ENCODE assay signal across 2 cellular contexts in genomic region chr12:6384499-6385436, GRCh38.
TF ChIP-seq lines count a peak whose summit lies in the region.

No MANE protein-coding gene starts in this region.

TF ChIP-seq in A549, 52 proteins besides CTCF, POLR2A, EP300 and RAD21:
- TF ChIP-seq HOXB13 (CRISPR knock-in tag; IDR thresholded peaks at IDR 0.05; ENCODE audit: low read depth) (0 out of 2 replicates have a peak, but pooled peaks have one; percentile 18), EHF (CRISPR knock-in tag; IDR thresholded peaks at IDR 0.05) (no peak), USF2 (IDR thresholded peaks at IDR 0.05) (peak; percentile 60), ZNF302 (CRISPR knock-in tag; IDR thresholded peaks at IDR 0.05) (0 out of 2 replicates have a peak, but pooled peaks have one; percentile 27), HOXB5 (CRISPR knock-in tag; IDR thresholded peaks at IDR 0.05) (no peak), JUN (IDR thresholded peaks at IDR 0.05) (no peak; a peak in 1 of 5 replicates)
- TF ChIP-seq, protein P1, sequence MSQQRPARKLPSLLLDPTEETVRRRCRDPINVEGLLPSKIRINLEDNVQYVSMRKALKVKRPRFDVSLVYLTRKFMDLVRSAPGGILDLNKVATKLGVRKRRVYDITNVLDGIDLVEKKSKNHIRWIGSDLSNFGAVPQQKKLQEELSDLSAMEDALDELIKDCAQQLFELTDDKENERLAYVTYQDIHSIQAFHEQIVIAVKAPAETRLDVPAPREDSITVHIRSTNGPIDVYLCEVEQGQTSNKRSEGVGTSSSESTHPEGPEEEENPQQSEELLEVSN (IDR thresholded peaks at IDR 0.05; ENCODE audit: borderline replicate concordance, low read depth) = peak; percentile 51
- TF ChIP-seq, protein P2, sequence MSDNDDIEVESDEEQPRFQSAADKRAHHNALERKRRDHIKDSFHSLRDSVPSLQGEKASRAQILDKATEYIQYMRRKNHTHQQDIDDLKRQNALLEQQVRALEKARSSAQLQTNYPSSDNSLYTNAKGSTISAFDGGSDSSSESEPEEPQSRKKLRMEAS (IDR thresholded peaks at IDR 0.05) = peak; percentile 63

TF ChIP-seq in IMR-90, 13 proteins besides CTCF, POLR2A, EP300 and RAD21:
- TF ChIP-seq MAZ (IDR thresholded peaks at IDR 0.05; ENCODE audit: borderline replicate concordance, low read depth, low read length) (no peak), MXI1 (IDR thresholded peaks at IDR 0.05; ENCODE audit: borderline replicate concordance, low read depth, low read length) (no peak), USF2 (IDR thresholded peaks at IDR 0.05; ENCODE audit: low read depth, low read length) (no peak), RFX5 (IDR thresholded peaks at IDR 0.05; ENCODE audit: low read depth, low read length) (no peak), FOS (IDR thresholded peaks at IDR 0.05; ENCODE audit: low read depth, low read length) (no peak), MAFK (IDR thresholded peaks at IDR 0.05; ENCODE audit: low read depth, low read length) (no peak), SMC3 (IDR thresholded peaks at IDR 0.05; ENCODE audit: low read depth, low read length) (no peak), NFE2L2 (IDR thresholded peaks at IDR 0.05; ENCODE audit: low read depth, low read length) (no peak), ELK1 (IDR thresholded peaks at IDR 0.05; ENCODE audit: borderline replicate concordance, low read depth, low read length) (no peak), CHD1 (IDR thresholded peaks at IDR 0.05; ENCODE audit: low read depth, low read length) (no peak), BHLHE40 (IDR thresholded peaks at IDR 0.05; ENCODE audit: low read depth, low read length) (no peak), RCOR1 (IDR thresholded peaks at IDR 0.05; ENCODE audit: insufficient replicate concordance, low read length) (no peak), CEBPB (IDR thresholded peaks at IDR 0.05; ENCODE audit: low read depth, low read length) (no peak)
